31 cellular contexts compared by ENCODE assay signal in the genomic region with DNA sequence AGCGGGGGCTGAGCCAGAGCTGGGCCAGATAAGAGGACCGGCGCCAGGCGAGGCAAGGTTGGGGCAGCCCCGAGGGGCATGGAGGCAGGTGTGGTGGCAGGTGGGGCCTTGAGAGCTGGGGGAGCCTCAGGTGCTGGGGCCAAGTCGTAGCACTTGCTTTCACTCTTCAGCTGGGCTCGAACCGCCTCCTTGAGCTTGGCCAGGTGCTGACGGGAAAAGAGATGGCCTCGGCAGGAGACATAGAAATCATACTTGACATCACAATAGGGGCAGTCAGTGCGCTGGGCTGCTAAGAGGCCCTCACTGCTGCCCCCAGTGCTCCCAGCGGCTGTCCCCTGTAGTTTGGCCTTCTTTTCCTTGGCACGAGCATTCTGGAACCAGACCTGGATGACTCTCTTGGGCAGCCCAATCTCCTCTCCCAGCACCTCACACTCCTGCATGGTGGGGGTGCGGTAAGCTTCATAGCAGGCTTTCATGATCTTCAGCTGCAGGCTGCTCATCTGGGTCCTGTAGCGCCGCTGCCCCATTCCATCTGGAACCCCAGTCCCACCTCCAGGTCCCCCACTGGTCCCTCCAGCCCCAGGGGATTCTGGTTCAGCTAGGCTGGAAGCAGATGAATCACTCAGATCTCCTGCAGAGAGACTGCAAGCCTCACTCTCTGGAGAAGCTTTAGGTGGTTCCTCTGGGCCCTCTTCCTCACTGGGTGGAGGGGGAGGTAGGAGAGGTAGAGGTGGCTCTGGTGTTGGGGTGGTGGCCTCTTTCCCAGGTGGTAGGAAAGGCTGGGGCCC. TPM values are rescaled to one million over a fixed set of nuclear protein-coding genes. Genes with fewer than 3 reads are reported as not detected.
"Had no signal": no experiment of that assay in that cellular context is flagged by ENCODE, and none has a peak within 500 bp of the region (broad histone marks: within the 10 kb centered on the region; RNA-seq: fewer than 3 reads in every experiment).

No MANE protein-coding gene starts in this region.

- H3K4me1 ChIP-seq: Peyer's patch had no signal

- H3K4me2 ChIP-seq: SK-N-SH had no signal

- H3K4me1 Mint-ChIP-seq: activated CD4-positive, alpha-beta T cell treated with anti-CD3 and anti-CD28 coated beads, Interleukin-2, amount 10 ng/mL, durations not matched to agents 7 days and 5 days; activated naive CD4-positive, alpha-beta T cell treated with anti-CD3 and anti-CD28 coated beads, Interleukin-2, amount 10 ng/mL, durations not matched to agents 7 days and 5 days; activated naive CD8-positive, alpha-beta T cell treated with anti-CD3 and anti-CD28 coated beads for 36 hours; activated T-helper 17 cell treated with anti-CD3 and anti-CD28 coated beads, Interleukin-2, amount 50 U/mL, for 72 hours had no signal

- H3K27ac Mint-ChIP-seq: activated CD4-positive, alpha-beta memory T cell treated with anti-CD3 and anti-CD28 coated beads for 36 hours; activated CD4-positive, alpha-beta T cell treated with anti-CD3 and anti-CD28 coated beads, Interleukin-2, amount 10 ng/mL, durations not matched to agents 7 days and 5 days; activated naive CD4-positive, alpha-beta T cell treated with anti-CD3 and anti-CD28 coated beads, Interleukin-2, amount 10 ng/mL, durations not matched to agents 7 days and 5 days; activated naive CD8-positive, alpha-beta T cell treated with anti-CD3 and anti-CD28 coated beads for 36 hours; activated T-helper 17 cell treated with anti-CD3 and anti-CD28 coated beads, Interleukin-2, amount 50 U/mL, for 72 hours had no signal

- H3K27ac ChIP-seq: Peyer's patch, RWPE1, SJCRH30, VCaP had no signal

- H3K27me3 ChIP-seq: MG63, Peyer's patch had no signal

- H3K4me3 Mint-ChIP-seq: activated CD4-positive, alpha-beta memory T cell treated with anti-CD3 and anti-CD28 coated beads for 36 hours; activated CD4-positive, alpha-beta T cell treated with anti-CD3 and anti-CD28 coated beads, Interleukin-2, amount 10 ng/mL, durations not matched to agents 7 days and 5 days; activated naive CD4-positive, alpha-beta T cell treated with anti-CD3 and anti-CD28 coated beads, Interleukin-2, amount 10 ng/mL, durations not matched to agents 7 days and 5 days; activated naive CD8-positive, alpha-beta T cell treated with anti-CD3 and anti-CD28 coated beads for 36 hours; activated T-cell treated with anti-CD3 and anti-CD28 coated beads, Interleukin-2, amount 50 U/mL, for 4 hours; activated T-helper 17 cell treated with anti-CD3 and anti-CD28 coated beads, Interleukin-2, amount 50 U/mL, for 72 hours had no signal

- H3K9me3 Mint-ChIP-seq: activated CD4-positive, alpha-beta memory T cell treated with anti-CD3 and anti-CD28 coated beads for 36 hours; activated CD4-positive, alpha-beta T cell treated with anti-CD3 and anti-CD28 coated beads, Interleukin-2, amount 10 ng/mL, durations not matched to agents 7 days and 5 days; activated naive CD4-positive, alpha-beta T cell treated with anti-CD3 and anti-CD28 coated beads, Interleukin-2, amount 10 ng/mL, durations not matched to agents 7 days and 5 days; activated naive CD8-positive, alpha-beta T cell treated with anti-CD3 and anti-CD28 coated beads for 36 hours; activated T-cell treated with anti-CD3 and anti-CD28 coated beads, Interleukin-2, amount 50 U/mL, for 4 hours; activated T-helper 17 cell treated with anti-CD3 and anti-CD28 coated beads, Interleukin-2, amount 50 U/mL, for 72 hours had no signal

- DNase-seq: activated CD4-positive, alpha-beta memory T cell treated with anti-CD3 and anti-CD28 coated beads for 36 hours; activated CD4-positive, alpha-beta T cell treated with anti-CD3 and anti-CD28 coated beads, Interleukin-2, amount 10 ng/mL, durations not matched to agents 7 days and 5 days; activated CD4-positive, CD25-positive, alpha-beta regulatory T cell; activated CD8-positive, alpha-beta memory T cell treated with anti-CD3 and anti-CD28 coated beads for 24 hours; activated gamma-delta T cell treated with Interleukin-2 at 50 U/mL for 16 hours; activated naive CD4-positive, alpha-beta T cell treated with anti-CD3 and anti-CD28 coated beads, Interleukin-2, amount 10 ng/mL, durations not matched to agents 7 days and 5 days; activated naive CD8-positive, alpha-beta T cell treated with anti-CD3 and anti-CD28 coated beads for 36 hours; activated T-cell treated with anti-CD3 and anti-CD28 coated beads, Interleukin-2, amount 50 U/mL, for 4 hours; KG1; MG63; MV-4-11; NCI-H1105; NCI-H1436; NCI-H1694 treated with DMSO at 0.1 percent for 48 hours; NCI-H2029 treated with DMSO at 0.1 percent for 48 hours; NCI-H2227 treated with DMSO at 0.1 percent for 48 hours; NCI-H446 treated with DMSO at 0.1 percent for 48 hours; NCI-H524 treated with DMSO at 0.1 percent for 48 hours; NCI-H774; NK-92 treated with Interleukin-12 subunit alpha and Interleukin-12 subunit beta, amount 100 ng/mL, for 24 hours; OCI-M1; Peyer's patch; Right ventricle myocardium superior; SJCRH30; SK-N-SH; T-helper 1 cell had no signal

- H3K36me3 Mint-ChIP-seq: activated CD4-positive, alpha-beta memory T cell treated with anti-CD3 and anti-CD28 coated beads for 36 hours; activated naive CD4-positive, alpha-beta T cell treated with anti-CD3 and anti-CD28 coated beads, Interleukin-2, amount 10 ng/mL, durations not matched to agents 7 days and 5 days; activated naive CD8-positive, alpha-beta T cell treated with anti-CD3 and anti-CD28 coated beads for 36 hours had no signal

- ATAC-seq: activated T-cell treated with anti-CD3 and anti-CD28 coated beads, Interleukin-2, amount 50 U/mL, for 4 hours; activated T-helper 17 cell treated with anti-CD3 and anti-CD28 coated beads, Interleukin-2, amount 50 U/mL, for 72 hours had no signal

- H3K36me3 ChIP-seq: MG63, Peyer's patch, SJCRH30 had no signal

- H3K9me3 ChIP-seq: MG63, Peyer's patch, SJCRH30, SK-N-SH had no signal

- H3K4me3 ChIP-seq: MG63, Peyer's patch, SJCRH30 had no signal

- H3K27me3 Mint-ChIP-seq: activated CD4-positive, alpha-beta memory T cell treated with anti-CD3 and anti-CD28 coated beads for 36 hours; activated CD4-positive, alpha-beta T cell treated with anti-CD3 and anti-CD28 coated beads, Interleukin-2, amount 10 ng/mL, durations not matched to agents 7 days and 5 days; activated naive CD4-positive, alpha-beta T cell treated with anti-CD3 and anti-CD28 coated beads, Interleukin-2, amount 10 ng/mL, durations not matched to agents 7 days and 5 days; activated naive CD8-positive, alpha-beta T cell treated with anti-CD3 and anti-CD28 coated beads for 36 hours; activated T-helper 17 cell treated with anti-CD3 and anti-CD28 coated beads, Interleukin-2, amount 50 U/mL, for 72 hours had no signal

RNA-seq across cellular contexts. Expression of gene AP1G2, which starts 44.2 kb away (rescaled TPM):
- total RNA-seq: SJCRH30 had no signal

RNA-seq across cellular contexts. Expression of gene JPH4, which starts 55.2 kb away (rescaled TPM):
- total RNA-seq: activated CD4-positive, alpha-beta T cell treated with anti-CD3 and anti-CD28 coated beads, Interleukin-2, amount 10 ng/mL, durations not matched to agents 7 days and 5 days; activated T-helper 17 cell treated with anti-CD3 and anti-CD28 coated beads, Interleukin-2, amount 50 U/mL, for 72 hours; LHCN-M2; T-helper 2 cell treated with Interferon-gamma antibody and Interleukin-4, amounts not matched to agents 100 ng/mL and 5 ng/mL, for 36 hours had no signal
